Comparison of ENCODE assay signal across 1 cellular context in the genomic region with DNA sequence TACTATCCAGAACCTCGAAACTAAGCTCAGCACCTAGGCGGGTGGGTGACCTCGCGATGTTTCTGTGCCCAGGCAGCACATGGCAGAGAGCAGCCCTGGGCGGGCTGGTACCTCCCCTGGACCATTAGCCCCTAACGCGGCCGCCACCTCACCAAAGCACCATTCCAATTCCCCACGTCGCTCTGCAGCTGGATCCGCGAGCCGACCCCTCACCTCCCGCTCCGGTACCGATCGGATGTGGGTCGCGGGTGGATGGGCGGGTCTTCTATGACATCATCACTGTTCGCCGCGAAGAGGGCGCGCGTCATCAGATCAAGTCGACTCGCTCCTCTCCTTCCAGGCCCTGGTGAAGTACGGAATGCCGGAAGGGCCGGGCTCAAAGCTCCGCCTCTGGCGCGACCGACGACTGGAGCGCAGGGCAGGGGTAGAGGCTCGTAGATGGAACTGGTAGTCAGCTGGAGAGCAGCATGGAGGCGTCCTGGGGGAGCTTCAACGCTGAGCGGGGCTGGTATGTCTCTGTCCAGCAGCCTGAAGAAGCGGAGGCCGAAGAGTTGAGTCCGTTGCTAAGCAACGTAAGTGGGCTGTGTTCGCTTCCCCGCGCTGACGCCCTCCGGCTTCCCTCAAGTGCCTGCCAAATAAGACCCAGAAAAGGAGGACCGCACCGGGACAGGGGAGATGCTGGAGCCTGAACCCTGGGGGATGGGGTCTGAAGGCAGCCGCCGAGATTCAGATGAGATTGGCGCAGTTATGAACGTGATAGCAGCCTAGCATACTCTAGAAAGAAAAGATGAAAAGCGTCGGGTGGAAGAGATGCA.
TF ChIP-seq lines count a peak whose summit lies in the region.

A gene (plus strand): TSS at position 435 of the 815 bp plus-strand sequence. CDS start 33 bp downstream, at position 468.
A gene with protein sequence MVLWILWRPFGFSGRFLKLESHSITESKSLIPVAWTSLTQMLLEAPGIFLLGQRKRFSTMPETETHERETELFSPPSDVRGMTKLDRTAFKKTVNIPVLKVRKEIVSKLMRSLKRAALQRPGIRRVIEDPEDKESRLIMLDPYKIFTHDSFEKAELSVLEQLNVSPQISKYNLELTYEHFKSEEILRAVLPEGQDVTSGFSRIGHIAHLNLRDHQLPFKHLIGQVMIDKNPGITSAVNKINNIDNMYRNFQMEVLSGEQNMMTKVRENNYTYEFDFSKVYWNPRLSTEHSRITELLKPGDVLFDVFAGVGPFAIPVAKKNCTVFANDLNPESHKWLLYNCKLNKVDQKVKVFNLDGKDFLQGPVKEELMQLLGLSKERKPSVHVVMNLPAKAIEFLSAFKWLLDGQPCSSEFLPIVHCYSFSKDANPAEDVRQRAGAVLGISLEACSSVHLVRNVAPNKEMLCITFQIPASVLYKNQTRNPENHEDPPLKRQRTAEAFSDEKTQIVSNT (minus strand): TSS at position 269 of the 815 bp plus-strand sequence. CDS start 106 bp downstream, at position 163.

TF ChIP-seq in HEK293, 187 proteins besides CTCF, POLR2A, EP300 and RAD21 (continued from another document):
- no peak for TF ChIP-seq ZNF423 (tag by site-specific recombination; IDR thresholded peaks at IDR 0.05)
- TF ChIP-seq, protein P1, sequence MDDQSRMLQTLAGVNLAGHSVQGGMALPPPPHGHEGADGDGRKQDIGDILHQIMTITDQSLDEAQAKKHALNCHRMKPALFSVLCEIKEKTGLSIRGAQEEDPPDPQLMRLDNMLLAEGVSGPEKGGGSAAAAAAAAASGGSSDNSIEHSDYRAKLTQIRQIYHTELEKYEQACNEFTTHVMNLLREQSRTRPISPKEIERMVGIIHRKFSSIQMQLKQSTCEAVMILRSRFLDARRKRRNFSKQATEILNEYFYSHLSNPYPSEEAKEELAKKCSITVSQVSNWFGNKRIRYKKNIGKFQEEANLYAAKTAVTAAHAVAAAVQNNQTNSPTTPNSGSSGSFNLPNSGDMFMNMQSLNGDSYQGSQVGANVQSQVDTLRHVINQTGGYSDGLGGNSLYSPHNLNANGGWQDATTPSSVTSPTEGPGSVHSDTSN (CRISPR knock-in tag; IDR thresholded peaks at IDR 0.05): peak; percentile 81; the same call in 1 of the 2 replicates
- peak; percentile 63; the same call in 1 of the 2 replicates for TF ChIP-seq ZNF561 (tag by site-specific recombination; IDR thresholded peaks at IDR 0.05; ENCODE audit: borderline replicate concordance)
- TF ChIP-seq ZNF654 (tag by site-specific recombination; IDR thresholded peaks at IDR 0.05; ENCODE audit: low read depth): no peak
- no peak for TF ChIP-seq ZNF548 (tag by site-specific recombination; IDR thresholded peaks at IDR 0.05)
- peak; percentile 85 for TF ChIP-seq ZNF510 (tag by site-specific recombination; IDR thresholded peaks at IDR 0.05; ENCODE audit: insufficient replicate concordance)
- 0 out of 2 replicates have a peak, but pooled peaks have one; percentile 59 for TF ChIP-seq ZNF2 (tag by site-specific recombination; IDR thresholded peaks at IDR 0.05)
- no peak for TF ChIP-seq ZNF223 (tag by site-specific recombination; IDR thresholded peaks at IDR 0.05)
- TF ChIP-seq ZEB2 (tag by site-specific recombination; IDR thresholded peaks at IDR 0.05): peak; percentile 76
- TF ChIP-seq SCRT2 (tag by site-specific recombination; IDR thresholded peaks at IDR 0.05): no peak
- TF ChIP-seq ZNF133 (tag by site-specific recombination; IDR thresholded peaks at IDR 0.05): no peak
- peak; percentile 88 for TF ChIP-seq GLIS1 (tag by site-specific recombination; IDR thresholded peaks at IDR 0.05)
- TF ChIP-seq ZNF621 (tag by site-specific recombination; IDR thresholded peaks at IDR 0.05): no peak
- no peak for TF ChIP-seq ZNF184 (tag by site-specific recombination; IDR thresholded peaks at IDR 0.05)
- no peak for TF ChIP-seq ZNF202 (tag by site-specific recombination; IDR thresholded peaks at IDR 0.05; ENCODE audit: borderline replicate concordance)
- no peak for TF ChIP-seq HOXD13 (CRISPR knock-in tag; IDR thresholded peaks at IDR 0.05; ENCODE audit: borderline replicate concordance)
- TF ChIP-seq, protein P2, sequence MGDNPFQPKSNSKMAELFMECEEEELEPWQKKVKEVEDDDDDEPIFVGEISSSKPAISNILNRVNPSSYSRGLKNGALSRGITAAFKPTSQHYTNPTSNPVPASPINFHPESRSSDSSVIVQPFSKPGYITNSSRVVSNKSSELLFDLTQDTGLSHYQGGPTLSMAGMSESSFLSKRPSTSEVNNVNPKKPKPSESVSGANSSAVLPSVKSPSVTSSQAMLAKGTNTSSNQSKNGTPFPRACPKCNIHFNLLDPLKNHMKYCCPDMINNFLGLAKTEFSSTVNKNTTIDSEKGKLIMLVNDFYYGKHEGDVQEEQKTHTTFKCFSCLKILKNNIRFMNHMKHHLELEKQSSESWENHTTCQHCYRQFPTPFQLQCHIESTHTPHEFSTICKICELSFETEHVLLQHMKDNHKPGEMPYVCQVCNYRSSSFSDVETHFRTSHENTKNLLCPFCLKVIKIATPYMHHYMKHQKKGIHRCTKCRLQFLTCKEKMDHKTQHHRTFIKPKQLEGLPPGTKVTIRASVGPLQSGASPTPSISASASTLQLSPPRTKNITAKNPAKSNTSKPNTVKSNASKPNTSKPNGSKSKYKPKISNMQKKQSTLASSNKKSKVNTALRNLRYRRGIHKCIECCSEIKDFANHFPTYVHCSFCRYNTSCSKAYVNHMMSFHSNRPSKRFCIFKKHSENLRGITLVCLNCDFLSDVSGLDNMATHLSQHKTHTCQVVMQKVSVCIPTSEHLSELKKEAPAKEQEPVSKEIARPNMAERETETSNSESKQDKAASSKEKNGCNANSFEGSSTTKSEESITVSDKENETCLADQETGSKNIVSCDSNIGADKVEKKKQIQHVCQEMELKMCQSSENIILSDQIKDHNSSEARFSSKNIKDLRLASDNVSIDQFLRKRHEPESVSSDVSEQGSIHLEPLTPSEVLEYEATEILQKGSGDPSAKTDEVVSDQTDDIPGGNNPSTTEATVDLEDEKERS (tag by site-specific recombination; IDR thresholded peaks at IDR 0.05): no peak
- no peak for TF ChIP-seq ZNF132 (tag by site-specific recombination; IDR thresholded peaks at IDR 0.05; ENCODE audit: borderline replicate concordance)
- TF ChIP-seq EGR2 (tag by site-specific recombination; IDR thresholded peaks at IDR 0.05; ENCODE audit: low read depth): 0 out of 2 replicates have a peak, but pooled peaks have one; percentile 4
- peak; percentile 60 for TF ChIP-seq KLF10 (tag by site-specific recombination; IDR thresholded peaks at IDR 0.05)
- TF ChIP-seq, protein P3, sequence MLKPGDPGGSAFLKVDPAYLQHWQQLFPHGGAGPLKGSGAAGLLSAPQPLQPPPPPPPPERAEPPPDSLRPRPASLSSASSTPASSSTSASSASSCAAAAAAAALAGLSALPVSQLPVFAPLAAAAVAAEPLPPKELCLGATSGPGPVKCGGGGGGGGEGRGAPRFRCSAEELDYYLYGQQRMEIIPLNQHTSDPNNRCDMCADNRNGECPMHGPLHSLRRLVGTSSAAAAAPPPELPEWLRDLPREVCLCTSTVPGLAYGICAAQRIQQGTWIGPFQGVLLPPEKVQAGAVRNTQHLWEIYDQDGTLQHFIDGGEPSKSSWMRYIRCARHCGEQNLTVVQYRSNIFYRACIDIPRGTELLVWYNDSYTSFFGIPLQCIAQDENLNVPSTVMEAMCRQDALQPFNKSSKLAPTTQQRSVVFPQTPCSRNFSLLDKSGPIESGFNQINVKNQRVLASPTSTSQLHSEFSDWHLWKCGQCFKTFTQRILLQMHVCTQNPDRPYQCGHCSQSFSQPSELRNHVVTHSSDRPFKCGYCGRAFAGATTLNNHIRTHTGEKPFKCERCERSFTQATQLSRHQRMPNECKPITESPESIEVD (tag by site-specific recombination; IDR thresholded peaks at IDR 0.05): no peak
- no peak; the same call in 1 of the 2 replicates for TF ChIP-seq ZNF24 (tag by site-specific recombination; IDR thresholded peaks at IDR 0.05)
- TF ChIP-seq, protein P4, sequence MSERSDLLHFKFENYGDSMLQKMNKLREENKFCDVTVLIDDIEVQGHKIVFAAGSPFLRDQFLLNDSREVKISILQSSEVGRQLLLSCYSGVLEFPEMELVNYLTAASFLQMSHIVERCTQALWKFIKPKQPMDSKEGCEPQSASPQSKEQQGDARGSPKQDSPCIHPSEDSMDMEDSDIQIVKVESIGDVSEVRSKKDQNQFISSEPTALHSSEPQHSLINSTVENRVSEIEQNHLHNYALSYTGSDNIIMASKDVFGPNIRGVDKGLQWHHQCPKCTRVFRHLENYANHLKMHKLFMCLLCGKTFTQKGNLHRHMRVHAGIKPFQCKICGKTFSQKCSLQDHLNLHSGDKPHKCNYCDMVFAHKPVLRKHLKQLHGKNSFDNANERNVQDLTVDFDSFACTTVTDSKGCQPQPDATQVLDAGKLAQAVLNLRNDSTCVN (tag by site-specific recombination; optimal IDR thresholded peaks at IDR 0.05): peak; percentile 47
- TF ChIP-seq TCF7L2 (IDR thresholded peaks at IDR 0.05; ENCODE audit: borderline replicate concordance, low read depth, low read length): no peak
- TF ChIP-seq, protein P5, sequence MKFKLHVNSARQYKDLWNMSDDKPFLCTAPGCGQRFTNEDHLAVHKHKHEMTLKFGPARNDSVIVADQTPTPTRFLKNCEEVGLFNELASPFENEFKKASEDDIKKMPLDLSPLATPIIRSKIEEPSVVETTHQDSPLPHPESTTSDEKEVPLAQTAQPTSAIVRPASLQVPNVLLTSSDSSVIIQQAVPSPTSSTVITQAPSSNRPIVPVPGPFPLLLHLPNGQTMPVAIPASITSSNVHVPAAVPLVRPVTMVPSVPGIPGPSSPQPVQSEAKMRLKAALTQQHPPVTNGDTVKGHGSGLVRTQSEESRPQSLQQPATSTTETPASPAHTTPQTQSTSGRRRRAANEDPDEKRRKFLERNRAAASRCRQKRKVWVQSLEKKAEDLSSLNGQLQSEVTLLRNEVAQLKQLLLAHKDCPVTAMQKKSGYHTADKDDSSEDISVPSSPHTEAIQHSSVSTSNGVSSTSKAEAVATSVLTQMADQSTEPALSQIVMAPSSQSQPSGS (tag by site-specific recombination; IDR thresholded peaks at IDR 0.05; ENCODE audit: low read depth): peak; percentile 99
- TF ChIP-seq MYNN (tag by site-specific recombination; IDR thresholded peaks at IDR 0.05; ENCODE audit: borderline replicate concordance): no peak
